8 cellular contexts compared by ENCODE assay signal in the genomic region with DNA sequence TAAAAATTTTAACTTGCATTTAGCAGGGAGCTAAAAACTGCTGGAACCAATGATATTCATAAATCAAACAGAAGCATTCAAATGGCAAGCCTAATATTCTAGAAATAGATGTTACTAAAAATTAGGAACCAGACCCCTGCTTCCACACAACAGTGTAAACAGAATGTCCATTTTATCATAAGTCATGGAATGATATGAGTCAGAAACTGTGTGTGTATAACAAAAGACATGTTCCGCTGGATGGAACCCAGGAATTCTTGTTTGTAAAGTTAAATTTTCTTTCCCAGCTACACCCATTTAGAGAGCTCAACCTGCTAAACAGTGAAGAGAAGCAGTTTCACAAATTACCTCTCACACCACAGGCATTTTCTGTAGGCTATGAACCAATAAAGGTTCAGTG.
A peak's percentile ranks its signal among the peaks of the same experiment; 100 is the strongest.
DNase-seq lines count a peak whose midpoint lies in the region; ATAC-seq and TF ChIP-seq lines count a peak whose summit lies in the region.
"Not testable (repeated sequence)": the region's sequence is repeated elsewhere in the genome, so short reads cannot be mapped to it uniquely, and the experiment has no call there.

No MANE protein-coding gene starts in this region.

- TF ChIP-seq POLR2A in thyroid gland (IDR thresholded peaks at IDR 0.05): not testable (repeated sequence)

- H3K4me1 Mint-ChIP-seq in osteocyte (ENCODE audit: unreplicated experiment): peaks cover 17% of the 10 kb centered on the region

- H3K36me3 Mint-ChIP-seq in osteocyte (ENCODE audit: unreplicated experiment): not testable (repeated sequence)

- H3F3A ChIP-seq in PC-3 (ENCODE audit: low read length, unreplicated experiment): not testable (repeated sequence)

- H3K4me1 ChIP-seq in PC-3 (ENCODE audit: insufficient read depth, low read length) (peaks cover 17% of the 10 kb centered on the region), thyroid gland (peaks cover 0 to 14% of the 10 kb centered on the region in 2 donors)
- not testable (repeated sequence) for H3K4me1 ChIP-seq in fibroblast of lung (ENCODE audit: control insufficient read depth, extremely low read depth, insufficient read depth, low read length)

- H3K4me3 Mint-ChIP-seq in osteocyte (ENCODE audit: unreplicated experiment): not testable (repeated sequence)

- POLR2A ChIA-PET in PC-3 (lab: Charles Lee; ENCODE audit: unreplicated experiment): not testable (repeated sequence)

- intact Hi-C loops in PC-3 (cut with micrococcal nuclease); thyroid gland (cut with DNase I): not testable (repeated sequence)

- ATAC-seq in PC-3: peak; percentile 72

- H4K20me1 ChIP-seq in PC-3 (ENCODE audit: low read length); fibroblast of lung (ENCODE audit: control insufficient read depth, extremely low read depth, insufficient read depth, low read length): not testable (repeated sequence)

- CTCF ChIA-PET in PC-3 (lab: Charles Lee): not testable (repeated sequence)

- H3K27me3 ChIP-seq in PC-3 (ENCODE audit: low read length); fibroblast of lung (ENCODE audit: control insufficient read depth, insufficient read depth, low read length); thyroid gland: not testable (repeated sequence)

- H3K9ac ChIP-seq in PC-3 (ENCODE audit: low read length): peak overlapping the region; percentile 43
- not testable (repeated sequence) for H3K9ac ChIP-seq in fibroblast of lung (ENCODE audit: insufficient read depth, low read length)

- H3K27ac Mint-ChIP-seq in osteocyte (ENCODE audit: unreplicated experiment): peak overlapping the region; percentile 63

- H2AFZ ChIP-seq in PC-3 (ENCODE audit: low read length); fibroblast of lung (ENCODE audit: low read length): not testable (repeated sequence)

- H3K36me3 ChIP-seq in PC-3 (ENCODE audit: low read depth, low read length); fibroblast of lung (ENCODE audit: control insufficient read depth, insufficient read depth, low read length); thyroid gland: not testable (repeated sequence)

- not testable (repeated sequence) for BruUV-seq in PC-3 (replicated peaks; lab: Mats Ljungman, UMichigan)

- H3K27ac ChIP-seq in PC-3 (ENCODE audit: low read length) (peak overlapping the region; percentile 91), thyroid gland (peak overlapping the region; percentile 67 to 82 (median 73))
- not testable (repeated sequence) for H3K27ac ChIP-seq in fibroblast of lung (ENCODE audit: insufficient read depth, low read length)

- H3K9me2 ChIP-seq in PC-3 (replicated peaks; ENCODE audit: low read length): not testable (repeated sequence)

- not testable (repeated sequence) for H3K9me3 Mint-ChIP-seq in osteocyte (ENCODE audit: unreplicated experiment)

- DNase-seq in EH (ENCODE audit: low read depth) (peak; percentile 59), PC-3 (peak; percentile 64), amniotic epithelial cell (ENCODE audit: low read depth) (peak; percentile 1), cardiac fibroblast (ENCODE audit: low read depth in 2 of 2) (peak; percentile 26 to 66), fibroblast of lung (ENCODE audit: low read depth in 2 of 2) (peak; percentile 58 to 71), iris pigment epithelial cell (ENCODE audit: low read depth) (peak; percentile 28)
- DNase-seq in osteocyte (ENCODE audit: extremely low spot score, unreplicated experiment); thyroid gland: not testable (repeated sequence)

- not testable (repeated sequence) for H3K4me3 ChIP-seq in PC-3 (ENCODE audit: low read length); cardiac fibroblast (replicated peaks in 1 of 2; ENCODE audit: low read depth in 2 of 2, low read length in 2 of 2); fibroblast of lung (replicated peaks in 1 of 4; ENCODE audit: control extremely low read depth in 1 of 4, insufficient read depth in 1 of 4, low read depth in 3 of 4, low read length in 4 of 4); thyroid gland (replicated peaks in 1 of 3)

- not testable (repeated sequence) for H3K4me2 ChIP-seq in PC-3 (ENCODE audit: low read length); fibroblast of lung (ENCODE audit: extremely low read depth, insufficient read depth, low read length)

- TF ChIP-seq CTCF in PC-3 (conservative IDR thresholded peaks at IDR 0.05; ENCODE audit: low read depth, low read length); cardiac fibroblast (IDR thresholded peaks at IDR 0.05; ENCODE audit: low read depth, low read length); fibroblast of lung (conservative IDR thresholded peaks at IDR 0.05 in 1 of 2, IDR thresholded peaks at IDR 0.05 in 1 of 2; ENCODE audit: low read depth in 1 of 2, low read length in 2 of 2); osteocyte (IDR thresholded peaks at IDR 0.05); thyroid gland (IDR thresholded peaks at IDR 0.05): not testable (repeated sequence)

- not testable (repeated sequence) for H3K9me3 ChIP-seq in PC-3 (ENCODE audit: low read length); fibroblast of lung (ENCODE audit: control insufficient read depth, insufficient read depth, low read depth, low read length); thyroid gland

- not testable (repeated sequence) for H3K27me3 Mint-ChIP-seq in osteocyte (ENCODE audit: unreplicated experiment)

- H3K79me2 ChIP-seq in PC-3 (ENCODE audit: low read length); fibroblast of lung (ENCODE audit: control insufficient read depth, insufficient read depth, low read length): not testable (repeated sequence)

- WGBS in thyroid gland, 2 donors: 28 to 48% methylated on average over 1 of the region's 1 CpG
